Comparison of ENCODE assay signal across 30 cellular contexts in the genomic region with DNA sequence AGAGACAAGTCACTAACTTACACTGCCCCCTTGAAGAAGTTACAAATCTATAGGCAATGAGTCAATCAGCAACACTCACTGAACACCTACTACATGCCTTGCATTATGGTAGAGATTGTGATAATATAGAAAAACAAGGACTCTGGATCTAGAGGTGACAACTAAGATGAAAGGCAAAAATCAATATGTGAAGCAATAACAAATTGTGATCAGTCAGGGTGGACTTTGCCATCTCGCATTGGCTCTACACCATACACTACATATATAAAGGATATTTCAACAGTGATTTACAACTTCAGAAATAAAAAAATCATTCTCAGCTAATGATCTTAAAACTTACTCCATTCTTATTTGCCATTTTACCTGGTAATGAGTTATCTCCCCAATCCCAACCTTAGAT.
"Had no signal": no experiment of that assay in that cellular context is flagged by ENCODE, and none has a peak within 500 bp of the region (broad histone marks: within the 10 kb centered on the region; RNA-seq: fewer than 3 reads in every experiment).

No MANE protein-coding gene starts in this region.

- H3K4me2 ChIP-seq: hepatocyte had no signal

- H3K4me3 Mint-ChIP-seq: effector memory CD8-positive, alpha-beta T cell; endodermal cell; immature natural killer cell; mesothelial cell of epicardium; naive B cell had no signal

- H3K36me3 ChIP-seq: esophagus squamous epithelium, gastroesophageal sphincter, heart left ventricle, left ventricle myocardium inferior, lower lobe of right lung had no signal

- H3K4me1 Mint-ChIP-seq: endodermal cell, mesothelial cell of epicardium had no signal

- ATAC-seq: effector memory CD8-positive, alpha-beta T cell; esophagus mucosa; gastroesophageal sphincter; heart left ventricle; left colon; left lobe of liver; lower lobe of right lung; mucosa of descending colon had no signal

- H3K9me3 Mint-ChIP-seq: effector memory CD8-positive, alpha-beta T cell; endodermal cell; immature natural killer cell had no signal

- H3K79me2 ChIP-seq: hepatocyte had no signal

- H3K27me3 Mint-ChIP-seq: effector memory CD8-positive, alpha-beta T cell; naive B cell had no signal

- H2AFZ ChIP-seq: hepatocyte had no signal

- H3K27ac Mint-ChIP-seq: endodermal cell, immature natural killer cell, mesothelial cell of epicardium, naive B cell had no signal

- H3K9me3 ChIP-seq: esophagus squamous epithelium, gastroesophageal sphincter, heart left ventricle, left ventricle myocardium inferior, lower lobe of right lung, mucosa of descending colon had no signal

- H3K36me3 Mint-ChIP-seq: immature natural killer cell, mesothelial cell of epicardium, naive B cell had no signal

- H3K27me3 ChIP-seq: dorsolateral prefrontal cortex, esophagus squamous epithelium, gastroesophageal sphincter, heart left ventricle, hepatocyte had no signal

- DNase-seq: dermis blood vessel endothelial cell; dorsolateral prefrontal cortex; effector CD4-positive, alpha-beta T cell; effector memory CD8-positive, alpha-beta T cell; endodermal cell; erythroblast; esophagus squamous epithelium; foreskin fibroblast; heart left ventricle; hypothalamus; immature natural killer cell; islet precursor cell; kidney; kidney glomerular epithelial cell; left colon; left ventricle myocardium inferior; lower lobe of right lung; mesenchymal stem cell; mucosa of descending colon; naive B cell had no signal

- H3K4me1 ChIP-seq: esophagus squamous epithelium, gastroesophageal sphincter, heart left ventricle, left ventricle myocardium inferior, lower lobe of right lung had no signal

- H3K27ac ChIP-seq: coronary artery, dorsolateral prefrontal cortex, epithelial cell of prostate, esophagus squamous epithelium, gastroesophageal sphincter, heart left ventricle, hepatocyte, left ventricle myocardium inferior, lower lobe of right lung had no signal

- FAIRE-seq: colon, endometrium, frontal cortex, kidney had no signal

- H3K4me3 ChIP-seq: coronary artery, dorsolateral prefrontal cortex, esophagus squamous epithelium, gastroesophageal sphincter, heart left ventricle, hepatocyte, left ventricle myocardium inferior, lower lobe of right lung, mucosa of descending colon had no signal
